ENCODE assay signal across 9 cellular contexts in genomic region chr12:121278450-121279375, GRCh38. TPM values are rescaled to one million over a fixed set of nuclear protein-coding genes. Genes with fewer than 3 reads are reported as not detected.
A peak's percentile ranks its signal among the peaks of the same experiment; 100 is the strongest.
DNase-seq lines count a peak whose midpoint lies in the region; ATAC-seq and TF ChIP-seq lines count a peak whose summit lies in the region.
"Had no signal": no experiment of that assay in that cellular context is flagged by ENCODE, and none has a peak within 500 bp of the region (broad histone marks: within the 10 kb centered on the region; RNA-seq: fewer than 3 reads in every experiment).

No MANE protein-coding gene starts in this region.

- ATAC-seq in T-helper 17 cell (peak; percentile 41), GM21737 (IDR thresholded peaks at IDR 0.05; ENCODE audit: unreplicated experiment) (no peak), HG02973 (IDR thresholded peaks at IDR 0.05; ENCODE audit: unreplicated experiment) (no peak)

- intact Hi-C loops in CD14-positive monocyte (cut with micrococcal nuclease) = loop anchor here (1.0 to 10.0 kb wide), 4 partner anchors 9 to 146 kb away; no protein-coding TSS in a partner anchor
- intact Hi-C loops in posterior cingulate gyrus (cut with DNase I) = no loop called here

- H3K9me3 Mint-ChIP-seq in CD14-positive monocyte = peaks cover 0 to 18% (median 6%) of the 10 kb centered on the region in 7 donors

- H3K4me3 ChIP-seq in fibroblast of the aortic adventitia (ENCODE audit: low read depth, low read length) = no peak overlapping the region

- H3K27me3 Mint-ChIP-seq in CD14-positive monocyte (ENCODE audit: low read depth in 3 of 3) (peaks cover 0 to 3% (median 0%) of the 10 kb centered on the region in 3 donors), T-helper 17 cell (no peaks in the 10 kb centered on the region)

- DNase-seq in CD14-positive monocyte (ENCODE audit: low spot score) (peak; percentile 93), T-helper 17 cell (no peak), fibroblast of the aortic adventitia (ENCODE audit: low read depth) (peak; percentile 89), posterior cingulate gyrus (peak in 6 of 10 donors; percentile 24 to 88 (median 59)), DMS79 treated with DMSO at 0.1 percent for 48 hours (lab: John Stamatoyannopoulos, UW) (no peak)
- DNase-seq in stimulated activated CD4-positive, alpha-beta T cell treated with anti-CD3 and anti-CD28 coated beads, Interleukin-1b, Interleukin-23, amount 100 ng/mL, for 48 hours = no peak
- DNase-seq: NCI-H1417 had no signal

- H3K36me3 Mint-ChIP-seq in CD14-positive monocyte = peaks cover 55 to 85% of the 10 kb centered on the region in 2 donors
- H3K36me3 Mint-ChIP-seq in T-helper 17 cell (ENCODE audit: low read depth) = no peaks in the 10 kb centered on the region

- H3K27ac Mint-ChIP-seq in CD14-positive monocyte = peak overlapping the region; percentile 98 to 100 (median 99)
- H3K27ac Mint-ChIP-seq in T-helper 17 cell = peak overlapping the region; percentile 56

- H3K4me3 Mint-ChIP-seq in CD14-positive monocyte (peak overlapping the region; percentile 31 to 71), T-helper 17 cell (no peak overlapping the region)

- no peaks in the 10 kb centered on the region for H3K9me3 ChIP-seq in T-helper 17 cell (ENCODE audit: control insufficient read depth, low read length, poor library complexity, severe bottlenecking)

- H3K4me1 Mint-ChIP-seq in CD14-positive monocyte (peaks cover 49% of the 10 kb centered on the region), T-helper 17 cell (peaks cover 5% of the 10 kb centered on the region)

- TF ChIP-seq CTCF in CD14-positive monocyte (IDR thresholded peaks at IDR 0.05) (no peak), fibroblast of the aortic adventitia (IDR thresholded peaks at IDR 0.05; ENCODE audit: insufficient read depth, low read length) (no peak)

RNA-seq across cellular contexts. Expression of gene CAMKK2, which starts 17.8 kb away (rescaled TPM):
- 10 to 100 TPM; 55.6 to 71.0 TPM for polyA plus RNA-seq in CD14-positive monocyte
- 10 to 100 TPM; 12.5 to 15.8 TPM for total RNA-seq in T-helper 17 cell
- total RNA-seq in fibroblast of the aortic adventitia (ENCODE audit: low replicate concordance) = 12.0 and 23.8 TPM in 2 replicates

Comparison
In these comparisons a context has a peak if more than half of its experiments do, and no peak if none do; other contexts are left out.
1. DNase-seq: peak in CD14-positive monocyte (single experiment), fibroblast of the aortic adventitia (single experiment) and posterior cingulate gyrus (6 of 10); none in T-helper 17 cell (0 of 3), stimulated activated CD4-positive, alpha-beta T cell treated with anti-CD3 and anti-CD28 coated beads, Interleukin-1b, Interleukin-23, amount 100 ng/mL, for 48 hours (single experiment) and DMS79 treated with DMSO at 0.1 percent for 48 hours (single experiment).